ENCODE assay signal across 8 cellular contexts in genomic region chr22:38413085-38414008, GRCh38. TPM values are rescaled to one million over a fixed set of nuclear protein-coding genes. Genes with fewer than 3 reads are reported as not detected.
DNase-seq lines count a peak whose midpoint lies in the region; ATAC-seq and TF ChIP-seq lines count a peak whose summit lies in the region.
"Had no signal": no experiment of that assay in that cellular context is flagged by ENCODE, and none has a peak within 500 bp of the region (broad histone marks: within the 10 kb centered on the region; RNA-seq: fewer than 3 reads in every experiment).

No MANE protein-coding gene starts in this region.

- whole genome bisulfite sequencing in IMR-90 (ENCODE audit: extremely low coverage in 2 of 2, insufficient read length in 1 of 2), 2 experiments = 0% methylated on average over 1 of the region's 20 CpGs; no CpG with 5 or more reads in 1 of the 2 experiments

- H3K9me3 ChIP-seq in IMR-90 (ENCODE audit: control insufficient read depth, insufficient read depth, low read length) = no peaks in the 10 kb centered on the region
- no peaks in the 10 kb centered on the region for H3K9me3 ChIP-seq in thoracic aorta
- H3K9me3 ChIP-seq: tibial nerve had no signal

- TF ChIP-seq POLR2A in IMR-90 (IDR thresholded peaks at IDR 0.05; ENCODE audit: low read depth, low read length) = no peak

- H3K4me1 ChIP-seq in IMR-90 (ENCODE audit: control insufficient read depth, insufficient read depth, low read length) (no peaks in the 10 kb centered on the region; the same call in 1 of the 2 replicates), thoracic aorta (ENCODE audit: control insufficient read depth in 1 of 2, low read depth in 2 of 2) (peaks cover 7 to 10% of the 10 kb centered on the region in 2 donors)

- H3K9ac ChIP-seq in IMR-90 (ENCODE audit: low read depth, low read length) = no peak overlapping the region

- no peak overlapping the region for H3K23ac ChIP-seq in IMR-90 (ENCODE audit: low read depth, low read length)

- no peak overlapping the region for H2AK9ac ChIP-seq in IMR-90 (replicated peaks; ENCODE audit: low read depth, low read length, poor library complexity)

- no peak overlapping the region for H2BK20ac ChIP-seq in IMR-90 (ENCODE audit: low read depth, low read length)

- no peaks in the 10 kb centered on the region for H4K20me1 ChIP-seq in IMR-90 (ENCODE audit: insufficient read depth, low read length)

- H3K4me3 ChIP-seq in IMR-90 (ENCODE audit: insufficient read depth, low read depth, low read length) = no peak overlapping the region
- peak overlapping the region; percentile 64 for H3K4me3 ChIP-seq in thoracic aorta

- no peak overlapping the region for H2BK15ac ChIP-seq in IMR-90 (ENCODE audit: low read depth, low read length)

- H2AK5ac ChIP-seq in IMR-90 (ENCODE audit: low read depth, low read length) = no peak overlapping the region

- H3K27me3 ChIP-seq in IMR-90 (ENCODE audit: control insufficient read depth, insufficient read depth, low read length) = peaks cover 20% of the 10 kb centered on the region
- H3K27me3 ChIP-seq in thoracic aorta (replicated peaks; ENCODE audit: insufficient read depth) = no peaks in the 10 kb centered on the region
- H3K27me3 ChIP-seq: tibial nerve had no signal

- H4K8ac ChIP-seq in IMR-90 (ENCODE audit: low read depth in 2 of 2, low read length in 2 of 2) = no peak overlapping the region

- no peak overlapping the region for H4K91ac ChIP-seq in IMR-90 (ENCODE audit: insufficient read depth, low read depth, low read length)

- no peak overlapping the region for H3K18ac ChIP-seq in IMR-90 (ENCODE audit: low read depth, low read length)

- no TSS peak for BruUV-seq in IMR-90 (replicated peaks; lab: Mats Ljungman, UMichigan)

- H3K27ac ChIP-seq in IMR-90 (ENCODE audit: insufficient read depth, low read length) (no peak overlapping the region), thoracic aorta (no peak overlapping the region)
- H3K27ac ChIP-seq: tibial nerve had no signal

- no peak overlapping the region for H2BK5ac ChIP-seq in IMR-90 (ENCODE audit: low read depth, low read length, poor library complexity, severe bottlenecking)

- in situ Hi-C loops in IMR-90 (cut with MboI; ENCODE audit: low sequenced_read_pairs) = no loop called here

- H4K5ac ChIP-seq in IMR-90 (ENCODE audit: low read depth, low read length) = no peak overlapping the region

- no peak overlapping the region for H3K4me3 Mint-ChIP-seq in activated B cell treated with CpG ODN at 0.5 μM for 24 hours

- no peak for TF ChIP-seq RAD21 in IMR-90 (IDR thresholded peaks at IDR 0.05; ENCODE audit: low read length)

- H3K9me3 Mint-ChIP-seq in activated B cell treated with CpG ODN at 0.5 μM for 24 hours = no peaks in the 10 kb centered on the region

- no peaks in the 10 kb centered on the region for H3K36me3 ChIP-seq in IMR-90 (ENCODE audit: control insufficient read depth, insufficient read depth, low read length)
- no peaks in the 10 kb centered on the region for H3K36me3 ChIP-seq in thoracic aorta
- H3K36me3 ChIP-seq: tibial nerve had no signal

- TF ChIP-seq CTCF in IMR-90 (conservative IDR thresholded peaks at IDR 0.05; ENCODE audit: low read depth, low read length) (no peak), activated B cell treated with CpG ODN at 0.5 μM for 24 hours (IDR thresholded peaks at IDR 0.05) (no peak), thoracic aorta (IDR thresholded peaks at IDR 0.05) (no peak)

- H2AFZ ChIP-seq in IMR-90 (replicated peaks; ENCODE audit: low read length, poor library complexity) = peak overlapping the region; percentile 26

- H3K4me1 Mint-ChIP-seq in activated B cell treated with CpG ODN at 0.5 μM for 24 hours = peaks cover 4% of the 10 kb centered on the region

- no peaks in the 10 kb centered on the region for H3K79me1 ChIP-seq in IMR-90 (ENCODE audit: low read depth in 1 of 2, low read length in 2 of 2)

- no peak for DNase-seq in IMR-90
- DNase-seq in activated B cell treated with CpG ODN at 0.5 μM for 24 hours = peak; percentile 11
- peak; percentile 1 for DNase-seq in iPS-NIHi11 (ENCODE audit: low spot score)
- no peak for DNase-seq in thoracic aorta (ENCODE audit: low spot score)
- DNase-seq in stimulated activated CD4-positive, alpha-beta T cell treated with anti-CD3 and anti-CD28 coated beads, Interleukin-15, amount 100 ng/mL, for 24 hours = no peak

- no peak overlapping the region for H3K14ac ChIP-seq in IMR-90 (replicated peaks; ENCODE audit: low read depth, low read length)

- ATAC-seq in IMR-90 (ENCODE audit: low read depth) (no peak), activated B cell treated with CpG ODN at 0.5 μM for 24 hours (ENCODE audit: low read depth) (no peak), thoracic aorta (ENCODE audit: insufficient number of reproducible peaks, low FRiP score, low read depth) (no peak), HG03565 (IDR thresholded peaks at IDR 0.05; ENCODE audit: unreplicated experiment) (no peak), HG02642 (IDR thresholded peaks at IDR 0.05; ENCODE audit: poor library complexity, unreplicated experiment) (no peak)

- no peaks in the 10 kb centered on the region for H3K27me3 Mint-ChIP-seq in activated B cell treated with CpG ODN at 0.5 μM for 24 hours

- CTCF ChIA-PET in IMR-90 (lab: Yijun Ruan, JAX) (interaction anchor here (0.5 to 1.3 kb wide), 3 partner anchors 10 to 309 kb away, joined by 3 to 5 read pairs (median 3); no protein-coding TSS in a partner anchor), activated B cell treated with CpG ODN at 0.5 μM for 24 hours (lab: Charles Lee) (interaction anchor here (1.3 kb wide), 2 partner anchors 8 to 361 kb away, joined by 3 to 4 read pairs; no protein-coding TSS in a partner anchor)

- H3K4me2 ChIP-seq in IMR-90 (ENCODE audit: low read depth, low read length) = 0 out of 2 replicates have a peak overlapping the region, but pooled peaks have one; percentile 9

- H3K9me1 ChIP-seq in IMR-90 (ENCODE audit: insufficient read depth, low read length) = no peaks in the 10 kb centered on the region

- dilution Hi-C loops in IMR-90 (cut with HindIII; ENCODE audit: low sequenced_read_pairs, unreplicated experiment) = no loop called here

- H3K27ac Mint-ChIP-seq in activated B cell treated with CpG ODN at 0.5 μM for 24 hours = no peak overlapping the region

- no peaks in the 10 kb centered on the region for H3K36me3 Mint-ChIP-seq in activated B cell treated with CpG ODN at 0.5 μM for 24 hours (ENCODE audit: low read depth)

- no peak overlapping the region for H2BK120ac ChIP-seq in IMR-90 (ENCODE audit: low read depth, low read length)

- POLR2A ChIA-PET in IMR-90 (lab: Charles Lee; ENCODE audit: unreplicated experiment) = no interaction called here
- POLR2A ChIA-PET in activated B cell treated with CpG ODN at 0.5 μM for 24 hours (lab: Charles Lee) = no interaction called here

- H3K56ac ChIP-seq in IMR-90 (ENCODE audit: extremely low read depth, insufficient read depth, low read length) = no peak overlapping the region

- no peak overlapping the region for H3K4ac ChIP-seq in IMR-90 (ENCODE audit: low read depth, low read length)

- intact Hi-C loops in IMR-90 (cut with micrococcal nuclease) (loop anchor here (10.0 kb wide), 1 partner anchor 161 kb away; the partner anchor contains the start of gene DMC1), activated B cell treated with CpG ODN at 0.5 μM for 24 hours (cut with micrococcal nuclease) (loop anchor here (5.0 kb wide), 1 partner anchor 159 kb away; the partner anchor contains the start of gene DMC1)

TF ChIP-seq in IMR-90, 13 proteins besides CTCF, POLR2A, EP300 and RAD21:
- TF ChIP-seq BHLHE40 (IDR thresholded peaks at IDR 0.05; ENCODE audit: low read depth, low read length) = no peak
- TF ChIP-seq MAFK (IDR thresholded peaks at IDR 0.05; ENCODE audit: low read depth, low read length) = no peak
- no peak for TF ChIP-seq RCOR1 (IDR thresholded peaks at IDR 0.05; ENCODE audit: insufficient replicate concordance, low read length)
- no peak for TF ChIP-seq NFE2L2 (IDR thresholded peaks at IDR 0.05; ENCODE audit: low read depth, low read length)
- no peak for TF ChIP-seq USF2 (IDR thresholded peaks at IDR 0.05; ENCODE audit: low read depth, low read length)
- no peak for TF ChIP-seq SMC3 (IDR thresholded peaks at IDR 0.05; ENCODE audit: low read depth, low read length)
- no peak for TF ChIP-seq RFX5 (IDR thresholded peaks at IDR 0.05; ENCODE audit: low read depth, low read length)
- no peak for TF ChIP-seq ELK1 (IDR thresholded peaks at IDR 0.05; ENCODE audit: borderline replicate concordance, low read depth, low read length)
- no peak for TF ChIP-seq FOS (IDR thresholded peaks at IDR 0.05; ENCODE audit: low read depth, low read length)

RNA-seq across cellular contexts. Expression of gene KCNJ4, which starts 41.7 kb away (rescaled TPM):
- total RNA-seq in IMR-90 (2012; rRNA removed) = not detected in 2 replicates
- polyA plus RNA-seq in IMR-90 (2012; rRNA removed) = not detected in 2 replicates
- 0.01 TPM in 1 of 2 replicates, not detected in the other for polyA plus RNA-seq in IMR-90 (2012; cell fraction: cytosol; rRNA removed)
- not detected in 2 replicates for polyA plus RNA-seq in IMR-90 (2012; cell fraction: nucleus; rRNA removed; ENCODE audit: low replicate concordance)
- total RNA-seq in activated B cell treated with CpG ODN at 0.5 μM for 24 hours = not detected in 2 replicates
- not detected for total RNA-seq in thoracic aorta

RNA-seq across cellular contexts. Expression of gene KDELR3, which starts 54.5 kb away (rescaled TPM):
- total RNA-seq in IMR-90 (2012; rRNA removed) (192 and 224 TPM in 2 replicates), activated B cell treated with CpG ODN at 0.5 μM for 24 hours (not detected in 2 replicates), thoracic aorta (10 to 100 TPM; 16.8 to 52.9 TPM)
- polyA plus RNA-seq in IMR-90 (2012; rRNA removed) = 120 and 129 TPM in 2 replicates
- polyA plus RNA-seq in IMR-90 (2012; cell fraction: cytosol; rRNA removed) = 59.5 and 86.9 TPM in 2 replicates
- polyA plus RNA-seq in IMR-90 (2012; cell fraction: nucleus; rRNA removed; ENCODE audit: low replicate concordance) = 17.7 and 49.2 TPM in 2 replicates

Comparison
In these comparisons a context has a peak if more than half of its experiments do, and no peak if none do; other contexts are left out.
1. DNase-seq: peak in activated B cell treated with CpG ODN at 0.5 μM for 24 hours (single experiment) and iPS-NIHi11 (single experiment); none in IMR-90 (single experiment), thoracic aorta (single experiment) and stimulated activated CD4-positive, alpha-beta T cell treated with anti-CD3 and anti-CD28 coated beads, Interleukin-15, amount 100 ng/mL, for 24 hours (single experiment).
2. RNA of gene KDELR3, which starts 54.5 kb away (total RNA-seq): 192 to 224 TPM in IMR-90 and 16.8 to 52.9 TPM in thoracic aorta; not detected in activated B cell treated with CpG ODN at 0.5 μM for 24 hours; every median in the first group is over 10 times any median in the second.